23 cellular contexts compared by ENCODE assay signal in the genomic region with DNA sequence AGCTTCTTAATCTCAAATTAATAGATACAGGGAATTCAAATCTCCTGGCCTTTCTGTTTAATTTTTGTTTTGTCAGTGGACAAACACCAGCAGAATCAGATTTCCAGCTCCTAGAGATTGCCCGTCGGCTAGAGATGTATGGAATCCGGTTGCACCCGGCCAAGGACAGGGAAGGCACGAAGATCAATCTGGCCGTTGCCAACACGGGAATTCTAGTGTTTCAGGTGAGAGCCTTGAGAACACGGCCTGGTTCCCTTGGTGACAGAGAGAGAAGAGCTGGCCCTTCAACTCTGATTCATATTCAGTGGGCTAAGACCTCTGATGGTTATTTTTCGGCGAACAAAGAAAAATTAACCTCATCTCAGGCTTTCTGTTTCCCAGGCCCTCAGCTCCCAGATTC.
"Had no signal": no experiment of that assay in that cellular context is flagged by ENCODE, and none has a peak within 500 bp of the region (broad histone marks: within the 10 kb centered on the region; RNA-seq: fewer than 3 reads in every experiment).

No MANE protein-coding gene starts in this region.

- H3K27ac ChIP-seq: epithelial cell of prostate, gastroesophageal sphincter, heart right ventricle, ovary, tibial artery, vagina had no signal

- H3K27me3 ChIP-seq: gastroesophageal sphincter, heart right ventricle, ovary, tibial artery, vagina had no signal

- H3K36me3 Mint-ChIP-seq: activated CD8-positive, alpha-beta memory T cell treated with anti-CD3 and anti-CD28 coated beads, Interleukin-2, amount 10 ng/mL, durations not matched to agents 7 days and 5 days; memory B cell; natural killer cell treated with Interleukin-12 subunit alpha and Interleukin-12 subunit beta and Interleukin-15 and Interleukin-18, amount 100 ng/mL, for 72 hours; stimulated activated effector memory CD8-positive, alpha-beta T cell treated with anti-CD3 and anti-CD28 coated beads, Interleukin-12 subunit alpha, Interleukin-12 subunit beta, amount 100 ng/mL, for 72 hours; T-cell had no signal

- H3K4me3 ChIP-seq: gastroesophageal sphincter, heart right ventricle, ovary, tibial artery, vagina had no signal

- H3K4me1 Mint-ChIP-seq: activated CD8-positive, alpha-beta memory T cell treated with anti-CD3 and anti-CD28 coated beads, Interleukin-2, amount 10 ng/mL, durations not matched to agents 7 days and 5 days; activated naive CD8-positive, alpha-beta T cell treated with anti-CD3 and anti-CD28 coated beads, Interleukin-2, amount 50 U/mL, for 24 hours; memory B cell; T-cell had no signal

- H3K4me3 Mint-ChIP-seq: activated CD8-positive, alpha-beta memory T cell treated with anti-CD3 and anti-CD28 coated beads, Interleukin-2, amount 10 ng/mL, durations not matched to agents 7 days and 5 days; activated naive CD4-positive, alpha-beta T cell treated with anti-CD3 and anti-CD28 coated beads for 36 hours; activated naive CD8-positive, alpha-beta T cell treated with anti-CD3 and anti-CD28 coated beads, Interleukin-2, amount 50 U/mL, for 24 hours; dendritic cell treated with granulocyte-macrophage colony-stimulating factor and Interleukin-4, amounts not matched to agents 40 ng/mL and 50 ng/mL, for 4 days; memory B cell; natural killer cell treated with Interleukin-12 subunit alpha and Interleukin-12 subunit beta and Interleukin-15 and Interleukin-18, amount 100 ng/mL, for 72 hours; stimulated activated effector memory CD8-positive, alpha-beta T cell treated with anti-CD3 and anti-CD28 coated beads, Interleukin-12 subunit alpha, Interleukin-12 subunit beta, amount 100 ng/mL, for 72 hours; T-cell had no signal

- H3K36me3 ChIP-seq: ovary had no signal

- ATAC-seq: activated CD8-positive, alpha-beta memory T cell treated with anti-CD3 and anti-CD28 coated beads, Interleukin-2, amount 10 ng/mL, durations not matched to agents 7 days and 5 days; activated naive CD8-positive, alpha-beta T cell treated with anti-CD3 and anti-CD28 coated beads, Interleukin-2, amount 50 U/mL, for 24 hours; gastroesophageal sphincter; heart right ventricle; left colon; natural killer cell treated with Interleukin-12 subunit alpha and Interleukin-12 subunit beta and Interleukin-15 and Interleukin-18, amount 100 ng/mL, for 72 hours; stimulated activated effector memory CD8-positive, alpha-beta T cell treated with anti-CD3 and anti-CD28 coated beads, Interleukin-12 subunit alpha, Interleukin-12 subunit beta, amount 100 ng/mL, for 72 hours; T-cell had no signal

- H3K9me3 Mint-ChIP-seq: activated naive CD4-positive, alpha-beta T cell treated with anti-CD3 and anti-CD28 coated beads for 36 hours; activated naive CD8-positive, alpha-beta T cell treated with anti-CD3 and anti-CD28 coated beads, Interleukin-2, amount 50 U/mL, for 24 hours; activated T-helper 2 cell treated with anti-CD3 and anti-CD28 coated beads, Interferon-gamma antibody, Interleukin-2, Interleukin-4, amounts not matched to agents 10 μg/mL and 5 μg/mL and 100 μg/mL, durations not matched to agents 14 hours and 24 hours and 36 hours; dendritic cell treated with granulocyte-macrophage colony-stimulating factor and Interleukin-4, amounts not matched to agents 40 ng/mL and 50 ng/mL, for 4 days; memory B cell; natural killer cell treated with Interleukin-12 subunit alpha and Interleukin-12 subunit beta and Interleukin-15 and Interleukin-18, amount 100 ng/mL, for 72 hours; stimulated activated effector memory CD8-positive, alpha-beta T cell treated with anti-CD3 and anti-CD28 coated beads, Interleukin-12 subunit alpha, Interleukin-12 subunit beta, amount 100 ng/mL, for 72 hours; T-cell had no signal

- DNase-seq: activated CD4-positive, alpha-beta T cell treated with anti-CD3 and anti-CD28 coated beads, Interleukin-2, amount 50 U/mL, for 4 hours; activated CD4-positive, CD25-positive, alpha-beta regulatory T cell treated with anti-CD3 and anti-CD28 coated beads, Interleukin-2, amount 50 U/mL, for 72 hours; activated CD8-positive, alpha-beta memory T cell treated with anti-CD3 and anti-CD28 coated beads, Interleukin-2, amount 10 ng/mL, durations not matched to agents 7 days and 5 days; activated naive CD4-positive, alpha-beta T cell treated with anti-CD3 and anti-CD28 coated beads for 36 hours; activated naive CD8-positive, alpha-beta T cell treated with anti-CD3 and anti-CD28 coated beads, Interleukin-2, amount 50 U/mL, for 24 hours; activated T-cell treated with anti-CD3 and anti-CD28 coated beads, Interleukin-2, amount 50 U/mL, for 1 hour; aorta; cerebellar nuclear complex; effector memory CD4-positive, alpha-beta T cell; heart right ventricle; left colon; ovary; T-cell; T-helper 9 cell; tibial artery had no signal

- H3K4me1 ChIP-seq: vagina had no signal

- H3K9me3 ChIP-seq: gastroesophageal sphincter, heart right ventricle, ovary, tibial artery, vagina had no signal

- H3K27ac Mint-ChIP-seq: activated CD8-positive, alpha-beta memory T cell treated with anti-CD3 and anti-CD28 coated beads, Interleukin-2, amount 10 ng/mL, durations not matched to agents 7 days and 5 days; activated naive CD4-positive, alpha-beta T cell treated with anti-CD3 and anti-CD28 coated beads for 36 hours; activated naive CD8-positive, alpha-beta T cell treated with anti-CD3 and anti-CD28 coated beads, Interleukin-2, amount 50 U/mL, for 24 hours; activated T-helper 2 cell treated with anti-CD3 and anti-CD28 coated beads, Interferon-gamma antibody, Interleukin-2, Interleukin-4, amounts not matched to agents 10 μg/mL and 5 μg/mL and 100 μg/mL, durations not matched to agents 14 hours and 24 hours and 36 hours; dendritic cell treated with granulocyte-macrophage colony-stimulating factor and Interleukin-4, amounts not matched to agents 40 ng/mL and 50 ng/mL, for 4 days; memory B cell; natural killer cell treated with Interleukin-12 subunit alpha and Interleukin-12 subunit beta and Interleukin-15 and Interleukin-18, amount 100 ng/mL, for 72 hours; stimulated activated effector memory CD8-positive, alpha-beta T cell treated with anti-CD3 and anti-CD28 coated beads, Interleukin-12 subunit alpha, Interleukin-12 subunit beta, amount 100 ng/mL, for 72 hours; T-cell had no signal
